Comparison of ENCODE assay signal across 21 cellular contexts in the genomic region with DNA sequence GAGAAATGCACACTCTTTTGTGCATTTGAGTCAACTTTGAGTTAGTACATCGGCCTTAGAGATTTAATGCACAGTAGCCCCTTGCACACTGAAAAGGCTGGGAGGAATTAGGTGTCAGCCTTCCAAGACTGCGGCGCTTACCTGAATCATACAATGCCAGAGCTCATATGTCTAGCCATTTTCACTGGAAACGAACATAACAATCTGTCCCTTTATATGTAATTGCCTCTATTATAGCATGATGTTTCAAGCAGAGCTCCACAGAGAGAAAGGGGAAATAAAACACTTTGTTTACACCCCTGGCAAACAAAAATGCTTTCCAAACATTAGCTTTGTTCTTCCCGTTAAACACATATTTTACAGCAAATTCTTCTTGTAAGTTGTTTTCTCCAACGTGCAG.
A peak's percentile ranks its signal among the peaks of the same experiment; 100 is the strongest.
DNase-seq lines count a peak whose midpoint lies in the region; TF ChIP-seq lines count a peak whose summit lies in the region.
"Had no signal": no experiment of that assay in that cellular context is flagged by ENCODE, and none has a peak within 500 bp of the region (broad histone marks: within the 10 kb centered on the region; RNA-seq: fewer than 3 reads in every experiment).

No MANE protein-coding gene starts in this region.

- no peak overlapping the region for H2BK12ac ChIP-seq in mesenchymal stem cell (ENCODE audit: low read length in 2 of 2)

- H3K79me1 ChIP-seq in mesenchymal stem cell (replicated peaks; ENCODE audit: low read length, poor library complexity, severe bottlenecking): no peaks in the 10 kb centered on the region

- H3K4me1 ChIP-seq in adipocyte (ENCODE audit: control insufficient read depth, insufficient read depth, low read length) (peaks cover 38% of the 10 kb centered on the region), mesenchymal stem cell (ENCODE audit: control insufficient read depth, insufficient read depth, low read depth, low read length) (no peaks in the 10 kb centered on the region), left ventricle myocardium inferior (peaks cover 20% of the 10 kb centered on the region)
- H3K4me1 ChIP-seq: parathyroid adenoma had no signal

- no peak overlapping the region for H4K8ac ChIP-seq in mesenchymal stem cell (ENCODE audit: low read length)

- H3K27me3 ChIP-seq in adipocyte (replicated peaks; ENCODE audit: control insufficient read depth, insufficient read depth, low read length) (no peaks in the 10 kb centered on the region), mesenchymal stem cell (ENCODE audit: control insufficient read depth in 1 of 2, insufficient read depth in 1 of 2, low read length in 2 of 2) (no peaks in the 10 kb centered on the region), left ventricle myocardium inferior (ENCODE audit: low read depth) (no peaks in the 10 kb centered on the region)
- H3K27me3 ChIP-seq: colonic mucosa, SJSA1 had no signal

- BruUV-seq in Calu3 (replicated peaks; lab: Mats Ljungman, UMichigan): no TSS peak

- H2AK5ac ChIP-seq in mesenchymal stem cell (ENCODE audit: low read length, severe bottlenecking): no peak overlapping the region

- peaks cover 73% of the 10 kb centered on the region for H3K4me1 Mint-ChIP-seq in Calu3 (ENCODE audit: low read depth, unreplicated experiment)
- H3K4me1 Mint-ChIP-seq: activated naive CD4-positive, alpha-beta T cell treated with anti-CD3 and anti-CD28 coated beads, Interleukin-2, amount 50 U/mL, for 24 hours; B cell had no signal

- intact Hi-C loops in Calu3 (cut with micrococcal nuclease; ENCODE audit: unreplicated experiment): loop anchor here (1.0 to 10.0 kb wide), 6 partner anchors 23 to 544 kb away; no protein-coding TSS in a partner anchor
- intact Hi-C loops in left ventricle myocardium inferior (cut with micrococcal nuclease): no loop called here

- no peak overlapping the region for H3K14ac ChIP-seq in mesenchymal stem cell (ENCODE audit: low read length in 2 of 2)

- H3K4ac ChIP-seq in mesenchymal stem cell (ENCODE audit: low read depth in 1 of 2, low read length in 2 of 2): no peak overlapping the region

- no peak overlapping the region for H3K27ac ChIP-seq in mesenchymal stem cell (ENCODE audit: low read length, poor library complexity, severe bottlenecking)
- H3K27ac ChIP-seq in left ventricle myocardium inferior (replicated peaks): no peak overlapping the region
- H3K27ac ChIP-seq: colonic mucosa, parathyroid adenoma, SJSA1 had no signal

- DNase-seq in Calu3 (no peak), NCI-H146 treated with DMSO at 0.1 percent for 48 hours (lab: John Stamatoyannopoulos, UW; ENCODE audit: unreplicated experiment) (peak; percentile 23), adipocyte (ENCODE audit: low read depth) (no peak), mesenchymal stem cell (no peak), left ventricle myocardium inferior (no peak), DMS114 treated with DMSO at 0.1 percent for 48 hours (lab: John Stamatoyannopoulos, UW; ENCODE audit: unreplicated experiment) (no peak), hippocampal formation (lab: John Stamatoyannopoulos, UW) (no peak)
- DNase-seq in stimulated activated CD8-positive, alpha-beta memory T cell treated with anti-CD3 and anti-CD28 coated beads, Interleukin-4, amount 100 ng/mL, for 48 hours: no peak
- DNase-seq: activated T-cell treated with anti-CD3 and anti-CD28 coated beads, Interleukin-2, amount 50 U/mL, for 4 hours; colonic mucosa; Kasumi-1; kidney; mesendoderm; NCI-H82; stimulated activated naive CD8-positive, alpha-beta T cell treated with anti-CD3 and anti-CD28 coated beads, Interleukin-15, Interleukin-2, amounts not matched to agents 100 U/mL and 50 U/mL, for 24 hours; trophoblast cell had no signal

- H3K4me3 ChIP-seq in adipocyte (ENCODE audit: low read length): peak overlapping the region; percentile 6
- H3K4me3 ChIP-seq in mesenchymal stem cell (ENCODE audit: insufficient read depth in 1 of 2, low read depth in 1 of 2, low read length in 2 of 2): no peak overlapping the region
- no peak overlapping the region for H3K4me3 ChIP-seq in left ventricle myocardium inferior
- H3K4me3 ChIP-seq: colonic mucosa, SJSA1 had no signal

- no peak overlapping the region for H3K9ac ChIP-seq in adipocyte (ENCODE audit: low read length)
- peak overlapping the region; percentile 26 for H3K9ac ChIP-seq in mesenchymal stem cell (ENCODE audit: low read length)
- H3K9ac ChIP-seq: parathyroid adenoma had no signal

- 67% methylated on average over 6 of the region's 6 CpGs for WGBS in mesenchymal stem cell

- H3K36me3 Mint-ChIP-seq in Calu3 (ENCODE audit: insufficient read depth, unreplicated experiment): peaks cover 12% of the 10 kb centered on the region
- H3K36me3 Mint-ChIP-seq: activated naive CD4-positive, alpha-beta T cell treated with anti-CD3 and anti-CD28 coated beads, Interleukin-2, amount 50 U/mL, for 24 hours; natural killer cell treated with Interleukin-12 subunit alpha and Interleukin-12 subunit beta and Interleukin-15 and Interleukin-18, amount 100 ng/mL, for 72 hours had no signal

- H2AFZ ChIP-seq in mesenchymal stem cell (ENCODE audit: low read depth, low read length): no peak overlapping the region
- H2AFZ ChIP-seq: parathyroid adenoma had no signal

- no peak overlapping the region for H3K4me2 ChIP-seq in mesenchymal stem cell (ENCODE audit: low read length, poor library complexity, severe bottlenecking)

- peak overlapping the region; percentile 91 for H3K27ac Mint-ChIP-seq in Calu3 (ENCODE audit: unreplicated experiment)
- H3K27ac Mint-ChIP-seq: activated naive CD4-positive, alpha-beta T cell treated with anti-CD3 and anti-CD28 coated beads, Interleukin-2, amount 50 U/mL, for 24 hours; B cell; natural killer cell treated with Interleukin-12 subunit alpha and Interleukin-12 subunit beta and Interleukin-15 and Interleukin-18, amount 100 ng/mL, for 72 hours had no signal

- H3K4me3 Mint-ChIP-seq in Calu3 (ENCODE audit: low read depth, unreplicated experiment): no peak overlapping the region
- H3K4me3 Mint-ChIP-seq: activated naive CD4-positive, alpha-beta T cell treated with anti-CD3 and anti-CD28 coated beads, Interleukin-2, amount 50 U/mL, for 24 hours; activated T-cell treated with anti-CD3 and anti-CD28 coated beads, Interleukin-2, amount 50 U/mL, for 4 hours; B cell; natural killer cell treated with Interleukin-12 subunit alpha and Interleukin-12 subunit beta and Interleukin-15 and Interleukin-18, amount 100 ng/mL, for 72 hours had no signal

- H2BK5ac ChIP-seq in mesenchymal stem cell (ENCODE audit: low read depth, low read length, poor library complexity, severe bottlenecking): no peak overlapping the region

- no peak overlapping the region for H2BK15ac ChIP-seq in mesenchymal stem cell (ENCODE audit: low read depth, poor library complexity, severe bottlenecking)

- H3K9me3 Mint-ChIP-seq in Calu3 (ENCODE audit: low read depth, unreplicated experiment): no peaks in the 10 kb centered on the region
- H3K9me3 Mint-ChIP-seq: activated naive CD4-positive, alpha-beta T cell treated with anti-CD3 and anti-CD28 coated beads, Interleukin-2, amount 50 U/mL, for 24 hours; activated T-cell treated with anti-CD3 and anti-CD28 coated beads, Interleukin-2, amount 50 U/mL, for 4 hours; natural killer cell treated with Interleukin-12 subunit alpha and Interleukin-12 subunit beta and Interleukin-15 and Interleukin-18, amount 100 ng/mL, for 72 hours had no signal

- no peak overlapping the region for H2BK120ac ChIP-seq in mesenchymal stem cell (ENCODE audit: low read depth, low read length)

- no peak overlapping the region for H4K91ac ChIP-seq in mesenchymal stem cell (ENCODE audit: low read length)

- no peak overlapping the region for H3K23ac ChIP-seq in mesenchymal stem cell (ENCODE audit: low read length in 2 of 2)

- CTCF ChIA-PET in Calu3 (lab: Charles Lee): interaction anchor here (0.6 to 3.1 kb wide), 6 partner anchors 23 to 805 kb away, joined by 3 to 21 read pairs (median 4); no protein-coding TSS in a partner anchor

- H3K9me3 ChIP-seq in adipocyte (ENCODE audit: control insufficient read depth, low read length): no peaks in the 10 kb centered on the region
- H3K9me3 ChIP-seq in mesenchymal stem cell (ENCODE audit: control insufficient read depth, low read length): no peaks in the 10 kb centered on the region
- no peaks in the 10 kb centered on the region for H3K9me3 ChIP-seq in left ventricle myocardium inferior (replicated peaks)
- H3K9me3 ChIP-seq: colonic mucosa had no signal

- H3K36me3 ChIP-seq in adipocyte (ENCODE audit: control insufficient read depth, insufficient read depth, low read length, severe bottlenecking) (no peaks in the 10 kb centered on the region), mesenchymal stem cell (ENCODE audit: control insufficient read depth in 1 of 2, insufficient read depth in 2 of 2, low read depth in 1 of 2, low read length in 2 of 2) (no peaks in the 10 kb centered on the region), left ventricle myocardium inferior (no peaks in the 10 kb centered on the region)
- H3K36me3 ChIP-seq: colonic mucosa, SJSA1 had no signal

- H3K27me3 Mint-ChIP-seq in Calu3 (ENCODE audit: unreplicated experiment): no peaks in the 10 kb centered on the region
- H3K27me3 Mint-ChIP-seq: activated naive CD4-positive, alpha-beta T cell treated with anti-CD3 and anti-CD28 coated beads, Interleukin-2, amount 50 U/mL, for 24 hours had no signal

- no peak overlapping the region for H3K18ac ChIP-seq in mesenchymal stem cell (ENCODE audit: low read depth in 1 of 2, low read length in 2 of 2)

- no peak for TF ChIP-seq CTCF in Calu3 (IDR thresholded peaks at IDR 0.05; ENCODE audit: unreplicated experiment)
- TF ChIP-seq CTCF in left ventricle myocardium inferior (IDR thresholded peaks at IDR 0.05; ENCODE audit: borderline replicate concordance): no peak
